In genomic region chr7:73725703-73726466, GRCh38 we compare ENCODE assay signal across 1 cellular context.
A peak's percentile ranks its signal among the peaks of the same experiment; 100 is the strongest.
TF ChIP-seq lines count a peak whose summit lies in the region.

No MANE protein-coding gene starts in this region.

TF ChIP-seq in H1, 55 proteins besides CTCF, POLR2A, EP300 and RAD21 (continued from another document):
- TF ChIP-seq TEAD4 (IDR thresholded peaks at IDR 0.05; ENCODE audit: low read depth, low read length) (0 out of 2 replicates have a peak, but pooled peaks have one; percentile 30), MAFK (IDR thresholded peaks at IDR 0.05; ENCODE audit: low read depth, low read length) (no peak), TBP (IDR thresholded peaks at IDR 0.05; ENCODE audit: low read depth, low read length) (peak; percentile 26; the same call in 1 of the 2 replicates), CREB1 (IDR thresholded peaks at IDR 0.05) (peak; percentile 47; the same call in 1 of the 2 replicates)
TF ChIP-seq in H1: peak in this region for 5.
